ENCODE assay signal across 5 cellular contexts in the genomic region with DNA sequence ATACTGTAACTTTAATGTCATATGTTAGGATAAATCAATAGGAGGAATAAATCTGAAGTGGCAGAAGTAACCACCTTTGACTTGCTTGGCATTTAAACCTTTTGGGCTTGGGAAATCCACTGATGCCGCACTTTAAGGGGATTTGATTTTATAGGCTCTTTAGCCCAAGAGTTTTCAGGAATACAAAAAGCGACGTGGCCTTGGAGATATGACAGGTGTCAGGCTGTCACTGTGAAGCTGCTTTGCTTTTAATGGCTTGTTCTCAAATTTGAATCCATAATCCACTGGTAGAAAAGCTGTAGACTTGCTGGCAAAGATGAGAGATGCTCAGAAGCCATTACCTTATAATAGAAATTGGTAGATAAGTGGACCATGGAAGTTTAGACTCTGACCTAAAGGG.
"Had no signal": no experiment of that assay in that cellular context is flagged by ENCODE, and none has a peak within 500 bp of the region (broad histone marks: within the 10 kb centered on the region; RNA-seq: fewer than 3 reads in every experiment).

No MANE protein-coding gene starts in this region.

- DNase-seq: GM23248, GOT3, H7, HFFc6, KBM-7 had no signal
